ENCODE assay signal across 19 cellular contexts in genomic region chr11:77103319-77103718, GRCh38. TPM values are rescaled to one million over a fixed set of nuclear protein-coding genes. Genes with fewer than 3 reads are reported as not detected.
DNase-seq lines count a peak whose midpoint lies in the region; ATAC-seq and TF ChIP-seq lines count a peak whose summit lies in the region.
"Had no signal": no experiment of that assay in that cellular context is flagged by ENCODE, and none has a peak within 500 bp of the region (broad histone marks: within the 10 kb centered on the region; RNA-seq: fewer than 3 reads in every experiment).

No MANE protein-coding gene starts in this region.

- H3K9me3 Mint-ChIP-seq in stimulated activated naive CD8-positive, alpha-beta T cell treated with anti-CD3 and anti-CD28 coated beads, Interleukin-15, amount 100 ng/mL, for 72 hours: no peaks in the 10 kb centered on the region
- peaks cover 17% of the 10 kb centered on the region for H3K9me3 Mint-ChIP-seq in endodermal cell
- H3K9me3 Mint-ChIP-seq: CD4-positive, alpha-beta T cell; HFFc6 had no signal

- H3K4me1 ChIP-seq in endodermal cell (ENCODE audit: control insufficient read depth, insufficient read depth, low read length) (no peaks in the 10 kb centered on the region), osteoblast (ENCODE audit: insufficient read depth, low read length) (peaks cover 12% of the 10 kb centered on the region), BE2C (peaks cover 6% of the 10 kb centered on the region; the same call in 1 of the 2 replicates)
- H3K4me1 ChIP-seq: Caco-2 had no signal

- no peak for DNase-seq in stimulated activated naive CD8-positive, alpha-beta T cell treated with anti-CD3 and anti-CD28 coated beads, Interleukin-15, amount 100 ng/mL, for 72 hours
- DNase-seq in stimulated activated naive CD8-positive, alpha-beta T cell treated with anti-CD3 and anti-CD28 coated beads, Interleukin-15, Interleukin-2, amounts not matched to agents 100 U/mL and 50 U/mL, for 24 hours: no peak
- DNase-seq in endodermal cell (no peak), osteoblast (ENCODE audit: insufficient read length, low spot score, missing footprints) (peak; percentile 90), SW480 (ENCODE audit: low spot score) (no peak), BE2C (no peak), NCI-H1436 treated with DMSO at 0.1 percent for 48 hours (lab: John Stamatoyannopoulos, UW) (no peak)
- DNase-seq: 8988T; Caco-2; CD4-positive, alpha-beta T cell; GDM1; GM23248; HFFc6 had no signal

- H3K4me1 Mint-ChIP-seq in stimulated activated naive CD8-positive, alpha-beta T cell treated with anti-CD3 and anti-CD28 coated beads, Interleukin-15, amount 100 ng/mL, for 72 hours: no peaks in the 10 kb centered on the region
- no peaks in the 10 kb centered on the region for H3K4me1 Mint-ChIP-seq in endodermal cell

- H3K27me3 ChIP-seq in endodermal cell (ENCODE audit: control insufficient read depth, insufficient read depth, low read length, poor library complexity, severe bottlenecking) (no peaks in the 10 kb centered on the region), osteoblast (ENCODE audit: insufficient read depth, low read length) (no peaks in the 10 kb centered on the region), BE2C (no peaks in the 10 kb centered on the region)

- peaks cover 8% of the 10 kb centered on the region for H4K20me1 ChIP-seq in osteoblast (ENCODE audit: insufficient read depth, low read length)

- H2AFZ ChIP-seq in osteoblast (ENCODE audit: low read length): no peak overlapping the region
- H2AFZ ChIP-seq: GM23248 had no signal

- no peak overlapping the region for H3K4me3 Mint-ChIP-seq in stimulated activated naive CD8-positive, alpha-beta T cell treated with anti-CD3 and anti-CD28 coated beads, Interleukin-15, amount 100 ng/mL, for 72 hours
- H3K4me3 Mint-ChIP-seq in endodermal cell: no peak overlapping the region
- H3K4me3 Mint-ChIP-seq: CD4-positive, alpha-beta T cell; HFFc6 had no signal

- H3K36me3 Mint-ChIP-seq in endodermal cell (ENCODE audit: low read depth): peaks cover 9% of the 10 kb centered on the region

- WGBS in endodermal cell (ENCODE audit: insufficient coverage in 1 of 2, insufficient read length in 1 of 2), 2 experiments: 92% methylated on average over 2 of the region's 2 CpGs; no CpG with 5 or more reads in 1 of the 2 experiments

- H3K4me3 ChIP-seq in endodermal cell (ENCODE audit: low read length) (no peak overlapping the region), osteoblast (ENCODE audit: insufficient read depth, low read length) (no peak overlapping the region), BE2C (ENCODE audit: low read depth, low read length) (no peak overlapping the region)
- H3K4me3 ChIP-seq: GM23248 had no signal

- H3K27ac ChIP-seq in endodermal cell (ENCODE audit: low read depth, low read length) (no peak overlapping the region), osteoblast (ENCODE audit: low read depth, low read length) (no peak overlapping the region)
- H3K27ac ChIP-seq: C4-2B, GM23248, HL-60 had no signal

- no peaks in the 10 kb centered on the region for H3K27me3 Mint-ChIP-seq in stimulated activated naive CD8-positive, alpha-beta T cell treated with anti-CD3 and anti-CD28 coated beads, Interleukin-15, amount 100 ng/mL, for 72 hours
- H3K27me3 Mint-ChIP-seq in endodermal cell (ENCODE audit: insufficient read depth): no peaks in the 10 kb centered on the region
- H3K27me3 Mint-ChIP-seq: CD4-positive, alpha-beta T cell had no signal

- no peak for ATAC-seq in stimulated activated naive CD8-positive, alpha-beta T cell treated with anti-CD3 and anti-CD28 coated beads, Interleukin-15, amount 100 ng/mL, for 72 hours
- ATAC-seq in stimulated activated naive CD8-positive, alpha-beta T cell treated with anti-CD3 and anti-CD28 coated beads, Interleukin-15, Interleukin-2, amounts not matched to agents 100 U/mL and 50 U/mL, for 24 hours: no peak
- ATAC-seq: HCT116 had no signal

- no peaks in the 10 kb centered on the region for H3K36me3 ChIP-seq in endodermal cell (ENCODE audit: control insufficient read depth, insufficient read depth, low read length)
- H3K36me3 ChIP-seq in osteoblast (ENCODE audit: insufficient read depth, low read length): no peaks in the 10 kb centered on the region
- no peaks in the 10 kb centered on the region for H3K36me3 ChIP-seq in BE2C

- no peaks in the 10 kb centered on the region for H3K9me3 ChIP-seq in endodermal cell (ENCODE audit: control insufficient read depth, low read length)
- no peaks in the 10 kb centered on the region for H3K9me3 ChIP-seq in osteoblast (ENCODE audit: low read depth, low read length)
- H3K9me3 ChIP-seq in BE2C: no peaks in the 10 kb centered on the region
- H3K9me3 ChIP-seq: Caco-2 had no signal

- H3K9ac ChIP-seq in endodermal cell (ENCODE audit: extremely low read depth, low read length, poor library complexity, severe bottlenecking): no peak overlapping the region
- H3K9ac ChIP-seq: GM23248 had no signal

- H3K4me2 ChIP-seq in osteoblast (ENCODE audit: insufficient read depth, low read length): no peak overlapping the region

- peaks cover 2% of the 10 kb centered on the region for H3K79me2 ChIP-seq in osteoblast (ENCODE audit: insufficient read depth, low read length)

- TF ChIP-seq CTCF in endodermal cell (conservative IDR thresholded peaks at IDR 0.05) (no peak), osteoblast (IDR thresholded peaks at IDR 0.05; ENCODE audit: extremely low read depth, low read depth, low read length) (no peak), BE2C (IDR thresholded peaks at IDR 0.05; ENCODE audit: low read depth, low read length) (no peak)

- H3K27ac Mint-ChIP-seq in stimulated activated naive CD8-positive, alpha-beta T cell treated with anti-CD3 and anti-CD28 coated beads, Interleukin-15, amount 100 ng/mL, for 72 hours: peak overlapping the region; percentile 14 to 46
- peak overlapping the region; percentile 40 for H3K27ac Mint-ChIP-seq in endodermal cell
- H3K27ac Mint-ChIP-seq: CD4-positive, alpha-beta T cell; HFFc6 had no signal

RNA-seq across cellular contexts. Expression of gene OMP, which starts 0.7 kb away (rescaled TPM):
- 1 to 10 TPM; 1.6 to 1.7 TPM for total RNA-seq in endodermal cell
- not detected for polyA plus RNA-seq in endodermal cell (2013, experiment 1 of 2)
- polyA plus RNA-seq in endodermal cell (2013, experiment 2 of 2): not detected
- total RNA-seq in osteoblast: 0.88 TPM in 1 of 2 replicates, not detected in the other
- polyA plus RNA-seq in BE2C (2012; ENCODE audit: insufficient read depth, insufficient read length, low read depth): 0.94 TPM
- total RNA-seq: A673; CD4-positive, alpha-beta T cell; Daoy; GM23248 had no signal
- polyA plus RNA-seq: AG04450, GM23248 had no signal

RNA-seq across cellular contexts. Expression of gene MYO7A, which starts 24.7 kb away (rescaled TPM):
- total RNA-seq in endodermal cell (1 to 10 TPM; 2.4 to 2.7 TPM), osteoblast (under 0.01 TPM in 2 replicates)
- 2.1 TPM for polyA plus RNA-seq in endodermal cell (2013, experiment 1 of 2)
- polyA plus RNA-seq in endodermal cell (2013, experiment 2 of 2): 1.7 TPM
- polyA plus RNA-seq in BE2C (2012; ENCODE audit: insufficient read depth, insufficient read length, low read depth): 0.36 TPM
- total RNA-seq: A673, GM23248 had no signal
- polyA plus RNA-seq: AG04450, GM23248 had no signal

RNA-seq across cellular contexts. Expression of gene CAPN5, which starts 36.5 kb away (rescaled TPM):
- total RNA-seq in endodermal cell: 10 to 100 TPM; 17.5 to 21.5 TPM
- 12.3 TPM for polyA plus RNA-seq in endodermal cell (2013, experiment 1 of 2)
- 14.8 TPM for polyA plus RNA-seq in endodermal cell (2013, experiment 2 of 2)
- total RNA-seq in osteoblast: 6.5 and 8.5 TPM in 2 replicates
- polyA plus RNA-seq in BE2C (2012; ENCODE audit: insufficient read depth, insufficient read length, low read depth): 13.2 TPM
